2 cellular contexts compared by ENCODE assay signal in the genomic region with DNA sequence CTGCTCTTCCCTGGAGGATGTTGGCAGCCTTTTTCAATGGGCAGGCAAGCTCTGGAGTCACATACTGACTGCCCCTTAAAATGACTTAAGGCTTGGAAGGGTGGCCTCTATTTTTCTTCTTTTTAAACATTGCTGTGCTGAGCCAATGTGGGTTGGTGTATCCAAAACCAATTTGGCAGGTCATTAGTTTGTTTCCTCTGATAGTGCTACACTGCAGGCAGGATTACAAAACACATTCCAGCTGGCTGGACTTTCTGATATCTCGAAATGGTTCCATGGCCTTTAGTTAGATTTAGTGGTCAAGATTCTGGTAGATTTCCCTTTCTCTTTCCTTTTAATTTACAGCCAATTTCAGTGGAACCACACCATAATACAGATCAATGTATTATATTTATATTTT.
TF ChIP-seq lines count a peak whose summit lies in the region.

No MANE protein-coding gene starts in this region.

TF ChIP-seq in GM23338, 12 proteins besides CTCF, POLR2A, EP300 and RAD21:
- no peak for TF ChIP-seq EZH2phosphoT487 (IDR thresholded peaks at IDR 0.05; ENCODE audit: unreplicated experiment)
- no peak for TF ChIP-seq ZNF114 (CRISPR knock-in tag; IDR thresholded peaks at IDR 0.05)
TF ChIP-seq in GM23338: peak in this region for 0.

TF ChIP-seq in H1, 55 proteins besides CTCF, POLR2A, EP300 and RAD21:
- TF ChIP-seq NRF1 (IDR thresholded peaks at IDR 0.05; ENCODE audit: low read depth, low read length) (no peak), NANOG (IDR thresholded peaks at IDR 0.05; ENCODE audit: insufficient read depth, low read depth, low read length, poor library complexity, severe bottlenecking) (no peak), SRF (IDR thresholded peaks at IDR 0.05; ENCODE audit: low read depth, low read length) (no peak), POLR2AphosphoS5 (IDR thresholded peaks at IDR 0.05; ENCODE audit: low read depth, low read length) (no peak), SP2 (IDR thresholded peaks at IDR 0.05; ENCODE audit: low read length) (no peak), BCL11A (IDR thresholded peaks at IDR 0.05; ENCODE audit: low read depth in 2 of 2, low read length in 2 of 2) (no peak), SIX5 (IDR thresholded peaks at IDR 0.05; ENCODE audit: low read depth, low read length) (no peak), ZNF274 (IDR thresholded peaks at IDR 0.05; ENCODE audit: borderline replicate concordance, extremely low read depth, low read length) (no peak), CTBP2 (IDR thresholded peaks at IDR 0.05; ENCODE audit: borderline replicate concordance, insufficient read depth, insufficient read length, low read length) (no peak), TBP (IDR thresholded peaks at IDR 0.05; ENCODE audit: low read depth, low read length) (no peak), RFX5 (IDR thresholded peaks at IDR 0.05; ENCODE audit: borderline replicate concordance, low read depth, low read length) (no peak), SIN3A (conservative IDR thresholded peaks at IDR 0.05 in 1 of 2, IDR thresholded peaks at IDR 0.05 in 1 of 2; ENCODE audit: low read depth in 1 of 2, low read length in 2 of 2) (no peak), JUND (IDR thresholded peaks at IDR 0.05; ENCODE audit: low read length) (no peak)
- TF ChIP-seq, protein P1, sequence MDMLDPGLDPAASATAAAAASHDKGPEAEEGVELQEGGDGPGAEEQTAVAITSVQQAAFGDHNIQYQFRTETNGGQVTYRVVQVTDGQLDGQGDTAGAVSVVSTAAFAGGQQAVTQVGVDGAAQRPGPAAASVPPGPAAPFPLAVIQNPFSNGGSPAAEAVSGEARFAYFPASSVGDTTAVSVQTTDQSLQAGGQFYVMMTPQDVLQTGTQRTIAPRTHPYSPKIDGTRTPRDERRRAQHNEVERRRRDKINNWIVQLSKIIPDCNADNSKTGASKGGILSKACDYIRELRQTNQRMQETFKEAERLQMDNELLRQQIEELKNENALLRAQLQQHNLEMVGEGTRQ (IDR thresholded peaks at IDR 0.05; ENCODE audit: low read length), result no peak
